Comparison of ENCODE assay signal across 19 cellular contexts in genomic region chr5:107367919-107368318, GRCh38.
"Had no signal": no experiment of that assay in that cellular context is flagged by ENCODE, and none has a peak within 500 bp of the region (broad histone marks: within the 10 kb centered on the region; RNA-seq: fewer than 3 reads in every experiment).

No MANE protein-coding gene starts in this region.

- H3K27ac ChIP-seq: HL-60, RWPE1 had no signal

- H3K9ac ChIP-seq: SK-N-SH had no signal

- H3K9me2 ChIP-seq: SK-N-SH had no signal

- DNase-seq: KBM-7, MV-4-11, NCI-H1048, NCI-H1105, NCI-H1417, NCI-H1436 treated with DMSO at 0.1 percent for 48 hours, NCI-H1694, NCI-H187 treated with DMSO at 0.1 percent for 48 hours, NCI-H2029 treated with DMSO at 0.1 percent for 48 hours, NCI-H226, NCI-H446, NCI-H510A, NCI-H524 treated with DMSO at 0.1 percent for 48 hours, NCI-H69, NCI-H774, SHP77, SK-N-SH had no signal

- H3K9me3 ChIP-seq: SK-N-SH had no signal

- H3K4me2 ChIP-seq: SK-N-SH had no signal
